Comparison of ENCODE assay signal across 29 cellular contexts in the genomic region with DNA sequence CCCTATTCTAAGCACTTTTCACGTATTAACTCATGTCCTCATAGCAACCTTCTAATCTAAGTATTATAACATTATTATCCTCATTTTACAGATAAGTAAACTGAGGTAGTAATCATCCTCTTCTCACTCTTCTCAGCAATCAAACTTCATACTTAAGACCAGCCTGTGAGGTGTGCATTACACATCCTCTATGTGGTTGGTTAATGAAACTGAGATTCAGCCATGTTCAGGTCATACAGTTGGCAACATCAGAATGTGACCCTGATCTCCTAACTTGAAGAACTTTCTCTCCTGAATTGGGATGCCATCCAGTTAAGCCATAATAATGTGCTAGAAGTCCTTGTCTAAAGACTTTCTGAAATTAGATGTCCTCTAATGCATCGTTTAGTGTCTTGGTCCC.
"Had no signal": no experiment of that assay in that cellular context is flagged by ENCODE, and none has a peak within 500 bp of the region (broad histone marks: within the 10 kb centered on the region; RNA-seq: fewer than 3 reads in every experiment).

No MANE protein-coding gene starts in this region.

- H3K79me2 ChIP-seq: parathyroid adenoma had no signal

- FAIRE-seq: islet of Langerhans had no signal

- H3K27ac ChIP-seq: colonic mucosa, epithelial cell of prostate, esophagus muscularis mucosa, foreskin keratinocyte, gastroesophageal sphincter, heart left ventricle, left lung, neural progenitor cell, parathyroid adenoma, prostate gland, right atrium auricular region, stomach, testis, tibial artery had no signal

- H3K4me3 ChIP-seq: colonic mucosa, esophagus muscularis mucosa, gastroesophageal sphincter, heart left ventricle, left lung, neural progenitor cell, prostate gland, right atrium auricular region, smooth muscle cell, stomach, testis, tibial artery had no signal

- H3K9ac ChIP-seq: neural progenitor cell, parathyroid adenoma had no signal

- H3K36me3 ChIP-seq: colonic mucosa, esophagus muscularis mucosa, gastroesophageal sphincter, heart left ventricle, left lung, neural progenitor cell, prostate gland, right atrium auricular region, stomach, tibial artery had no signal

- H3K4me2 ChIP-seq: neural progenitor cell, smooth muscle cell had no signal

- ATAC-seq: foreskin keratinocyte; gastroesophageal sphincter; heart left ventricle; left lung; naive thymus-derived CD4-positive, alpha-beta T cell had no signal

- H2AFZ ChIP-seq: neural progenitor cell, parathyroid adenoma had no signal

- H3K9me3 ChIP-seq: colonic mucosa, left lung, prostate gland, right atrium auricular region, stomach, testis, tibial artery had no signal

- H3K27me3 ChIP-seq: colonic mucosa, esophagus muscularis mucosa, foreskin keratinocyte, gastroesophageal sphincter, heart left ventricle, left lung, neural progenitor cell, right atrium auricular region, stomach, testis, tibial artery had no signal

- DNase-seq: colonic mucosa; effector CD8-positive, alpha-beta T cell; endodermal cell; foreskin keratinocyte; heart left ventricle; hippocampal formation; left cardiac atrium; left lung; mesendoderm; midbrain; naive thymus-derived CD4-positive, alpha-beta T cell; stimulated activated CD4-positive, alpha-beta T cell treated with anti-CD3 and anti-CD28 coated beads, Interleukin-12 subunit alpha, Interleukin-12 subunit beta, amount 100 ng/mL, for 4 hours; stimulated activated CD4-positive, alpha-beta T cell treated with anti-CD3 and anti-CD28 coated beads, Interleukin-1b, Interleukin-23, amount 100 ng/mL, for 48 hours; stimulated activated CD4-positive, alpha-beta T cell treated with anti-CD3 and anti-CD28 coated beads, Interleukin-4, amount 100 ng/mL, for 1 hour; stimulated activated CD8-positive, alpha-beta memory T cell treated with anti-CD3 and anti-CD28 coated beads, Interleukin-4, amount 100 ng/mL, for 48 hours; stimulated activated naive CD4-positive, alpha-beta T cell treated with Interleukin-2 at 50 U/mL for 16 hours; stomach; substantia nigra; testis; tibial artery had no signal

- H3K4me1 ChIP-seq: colonic mucosa, foreskin keratinocyte, prostate gland had no signal
